ENCODE assay signal across 16 cellular contexts in genomic region chr7:7816816-7817536, GRCh38.
DNase-seq lines count a peak whose midpoint lies in the region; ATAC-seq and TF ChIP-seq lines count a peak whose summit lies in the region.
"Had no signal": no experiment of that assay in that cellular context is flagged by ENCODE, and none has a peak within 500 bp of the region (broad histone marks: within the 10 kb centered on the region; RNA-seq: fewer than 3 reads in every experiment).

No MANE protein-coding gene starts in this region.

- H3K27ac Mint-ChIP-seq in T-helper 1 cell treated with Interleukin-12 subunit alpha and Interleukin-12 subunit beta and Interleukin-4 antibody, amounts not matched to agents 30 μg/mL and 1 μg/mL, for 36 hours, result no peak overlapping the region
- peak overlapping the region in 5 of 9 donors; percentile 14 to 76 (median 46) for H3K27ac Mint-ChIP-seq in naive thymus-derived CD4-positive, alpha-beta T cell
- H3K27ac Mint-ChIP-seq: stimulated activated naive CD8-positive, alpha-beta T cell treated with anti-CD3 and anti-CD28 coated beads, Interleukin-15, Interleukin-2, amounts not matched to agents 100 ng/mL and 50 ng/mL, for 24 hours had no signal

- CTCF ChIA-PET in naive thymus-derived CD4-positive, alpha-beta T cell (lab: Charles Lee), result interaction anchor here (0.6 kb wide), 1 partner anchor 52 kb away, joined by 3 read pairs; no protein-coding TSS in a partner anchor

- ATAC-seq in GM18511 (IDR thresholded peaks at IDR 0.05; ENCODE audit: unreplicated experiment) (peak; percentile 33), upper lobe of right lung (no peak), HG03354 (IDR thresholded peaks at IDR 0.05; ENCODE audit: poor library complexity, severe bottlenecking, unreplicated experiment) (no peak)
- no peak for ATAC-seq in naive thymus-derived CD4-positive, alpha-beta T cell

- no peak for TF ChIP-seq POLR2A in lower leg skin (IDR thresholded peaks at IDR 0.05)

- peaks cover 12% of the 10 kb centered on the region for H3K36me3 Mint-ChIP-seq in T-helper 1 cell treated with Interleukin-12 subunit alpha and Interleukin-12 subunit beta and Interleukin-4 antibody, amounts not matched to agents 30 μg/mL and 1 μg/mL, for 36 hours (ENCODE audit: low read depth)
- H3K36me3 Mint-ChIP-seq in naive thymus-derived CD4-positive, alpha-beta T cell, result peaks cover 8 to 38% (median 34%) of the 10 kb centered on the region in 5 donors

- POLR2A ChIA-PET in naive thymus-derived CD4-positive, alpha-beta T cell (lab: Charles Lee), result no interaction called here

- H3K36me3 ChIP-seq in naive thymus-derived CD4-positive, alpha-beta T cell (ENCODE audit: control insufficient read depth in 2 of 3, insufficient read depth in 3 of 3, low read length in 3 of 3), result no peaks in the 10 kb centered on the region
- no peaks in the 10 kb centered on the region for H3K36me3 ChIP-seq in upper lobe of right lung
- H3K36me3 ChIP-seq: esophagus squamous epithelium, SJCRH30 had no signal

- H3K9me3 Mint-ChIP-seq in T-helper 1 cell treated with Interleukin-12 subunit alpha and Interleukin-12 subunit beta and Interleukin-4 antibody, amounts not matched to agents 30 μg/mL and 1 μg/mL, for 36 hours, result peaks cover 14% of the 10 kb centered on the region
- peaks cover 0 to 13% (median 0%) of the 10 kb centered on the region in 11 donors for H3K9me3 Mint-ChIP-seq in naive thymus-derived CD4-positive, alpha-beta T cell
- H3K9me3 Mint-ChIP-seq: stimulated activated naive CD8-positive, alpha-beta T cell treated with anti-CD3 and anti-CD28 coated beads, Interleukin-15, Interleukin-2, amounts not matched to agents 100 ng/mL and 50 ng/mL, for 24 hours had no signal

- H3K4me3 ChIP-seq in naive thymus-derived CD4-positive, alpha-beta T cell (ENCODE audit: low read length), result no peak overlapping the region
- H3K4me3 ChIP-seq in upper lobe of right lung (no peak overlapping the region), lower leg skin (ENCODE audit: low read depth, poor library complexity, severe bottlenecking) (no peak overlapping the region)
- H3K4me3 ChIP-seq: esophagus squamous epithelium, hepatocyte, SJCRH30 had no signal

- H3K27me3 ChIP-seq in naive thymus-derived CD4-positive, alpha-beta T cell (ENCODE audit: control insufficient read depth in 2 of 2, insufficient read depth in 2 of 2, low read length in 2 of 2), result no peaks in the 10 kb centered on the region
- no peaks in the 10 kb centered on the region for H3K27me3 ChIP-seq in upper lobe of right lung
- H3K27me3 ChIP-seq: esophagus squamous epithelium, hepatocyte, SJCRH30 had no signal

- intact Hi-C loops in naive thymus-derived CD4-positive, alpha-beta T cell (cut with micrococcal nuclease), result loop anchor here in 1 of 2 donors (5.0 kb wide), 1 partner anchor 55 kb away; no protein-coding TSS in a partner anchor
- intact Hi-C loops in upper lobe of right lung (cut with DNase I) (no loop called here), lower leg skin (cut with DNase I; ENCODE audit: low total_unique reads) (no loop called here)

- peaks cover 14 to 24% of the 10 kb centered on the region in 2 donors for H3K4me1 ChIP-seq in naive thymus-derived CD4-positive, alpha-beta T cell (ENCODE audit: control insufficient read depth in 2 of 2, insufficient read depth in 2 of 2, low read length in 2 of 2)
- H3K4me1 ChIP-seq in upper lobe of right lung, result no peaks in the 10 kb centered on the region
- H3K4me1 ChIP-seq: esophagus squamous epithelium, SJCRH30 had no signal

- H3K9me3 ChIP-seq in naive thymus-derived CD4-positive, alpha-beta T cell (ENCODE audit: control insufficient read depth in 2 of 3, low read length in 3 of 3), result no peaks in the 10 kb centered on the region
- no peaks in the 10 kb centered on the region for H3K9me3 ChIP-seq in upper lobe of right lung
- H3K9me3 ChIP-seq: esophagus squamous epithelium, SJCRH30 had no signal

- DNase-seq in DMS153 (lab: John Stamatoyannopoulos, UW), result peak; percentile 28
- DNase-seq in DMS153 treated with DMSO at 0.1 percent for 48 hours (lab: John Stamatoyannopoulos, UW; ENCODE audit: unreplicated experiment), result no peak
- DNase-seq in naive thymus-derived CD4-positive, alpha-beta T cell, result no peak
- DNase-seq in upper lobe of right lung, result no peak
- no peak for DNase-seq in lower leg skin (ENCODE audit: low spot score in 2 of 2)
- DNase-seq: activated CD8-positive, alpha-beta memory T cell treated with anti-CD3 and anti-CD28 coated beads, Interleukin-2, amount 50 U/mL, for 48 hours; esophagus squamous epithelium; NCI-H2081; SJCRH30; stimulated activated CD4-positive, alpha-beta T cell treated with anti-CD3 and anti-CD28 coated beads, Interleukin-4, amount 100 ng/mL, for 24 hours had no signal

- peak overlapping the region; percentile 0 for H3K4me3 Mint-ChIP-seq in T-helper 1 cell treated with Interleukin-12 subunit alpha and Interleukin-12 subunit beta and Interleukin-4 antibody, amounts not matched to agents 30 μg/mL and 1 μg/mL, for 36 hours
- H3K4me3 Mint-ChIP-seq in naive thymus-derived CD4-positive, alpha-beta T cell, result peak overlapping the region in 7 of 10 donors; percentile 14 to 74 (median 47)

- no peaks in the 10 kb centered on the region for H3K27me3 Mint-ChIP-seq in T-helper 1 cell treated with Interleukin-12 subunit alpha and Interleukin-12 subunit beta and Interleukin-4 antibody, amounts not matched to agents 30 μg/mL and 1 μg/mL, for 36 hours (ENCODE audit: low read depth)
- no peaks in the 10 kb centered on the region for H3K27me3 Mint-ChIP-seq in naive thymus-derived CD4-positive, alpha-beta T cell
- H3K27me3 Mint-ChIP-seq: stimulated activated naive CD8-positive, alpha-beta T cell treated with anti-CD3 and anti-CD28 coated beads, Interleukin-15, Interleukin-2, amounts not matched to agents 100 ng/mL and 50 ng/mL, for 24 hours had no signal

- H3K27ac ChIP-seq in naive thymus-derived CD4-positive, alpha-beta T cell (ENCODE audit: low read depth, low read length), result no peak overlapping the region
- H3K27ac ChIP-seq in upper lobe of right lung, result no peak overlapping the region
- H3K27ac ChIP-seq: 22Rv1, esophagus squamous epithelium, hepatocyte, SJCRH30 had no signal

- 80 to 81% methylated on average over 7 of the region's 7 CpGs for WGBS in lower leg skin, 2 donors

- H3K4me1 Mint-ChIP-seq in T-helper 1 cell treated with Interleukin-12 subunit alpha and Interleukin-12 subunit beta and Interleukin-4 antibody, amounts not matched to agents 30 μg/mL and 1 μg/mL, for 36 hours (ENCODE audit: low read depth), result peaks cover 33% of the 10 kb centered on the region
- H3K4me1 Mint-ChIP-seq in naive thymus-derived CD4-positive, alpha-beta T cell, result peaks cover 24 to 36% (median 34%) of the 10 kb centered on the region in 7 donors

- TF ChIP-seq CTCF in upper lobe of right lung (IDR thresholded peaks at IDR 0.05), result no peak
- no peak for TF ChIP-seq CTCF in lower leg skin (IDR thresholded peaks at IDR 0.05)
